ENCODE assay signal across 25 cellular contexts in genomic region chr9:91342575-91342974, GRCh38. TPM values are rescaled to one million over a fixed set of nuclear protein-coding genes. Genes with fewer than 3 reads are reported as not detected.
DNase-seq lines count a peak whose midpoint lies in the region; FAIRE-seq and TF ChIP-seq lines count a peak whose summit lies in the region.
"Had no signal": no experiment of that assay in that cellular context is flagged by ENCODE, and none has a peak within 500 bp of the region (broad histone marks: within the 10 kb centered on the region; RNA-seq: fewer than 3 reads in every experiment).

No MANE protein-coding gene starts in this region.

- no TSS peak for BruUV-seq in Calu3 (replicated peaks; lab: Mats Ljungman, UMichigan)

- H3K36me3 ChIP-seq in small intestine (ENCODE audit: control insufficient read depth in 2 of 2, insufficient read depth in 2 of 2, low read length in 2 of 2) (peaks cover 0 to 16% of the 10 kb centered on the region in 2 donors), hepatocyte (replicated peaks; ENCODE audit: insufficient read depth, low read depth) (no peaks in the 10 kb centered on the region)
- peaks cover 12% of the 10 kb centered on the region for H3K36me3 ChIP-seq in effector memory CD4-positive, alpha-beta T cell (ENCODE audit: control insufficient read depth, insufficient read depth, low read length)

- intact Hi-C loops in Calu3 (cut with micrococcal nuclease; ENCODE audit: unreplicated experiment) = no loop called here

- H3K36me3 Mint-ChIP-seq in Calu3 (ENCODE audit: insufficient read depth, unreplicated experiment) (peaks cover 8% of the 10 kb centered on the region), glutamatergic neuron (ENCODE audit: unreplicated experiment) (peaks cover 10% of the 10 kb centered on the region)

- no peak overlapping the region for H3K27ac ChIP-seq in small intestine (ENCODE audit: low read depth in 1 of 2, low read length in 1 of 2)
- no peak overlapping the region for H3K27ac ChIP-seq in effector memory CD4-positive, alpha-beta T cell (ENCODE audit: insufficient read depth, low read length, poor library complexity, severe bottlenecking)
- no peak overlapping the region for H3K27ac ChIP-seq in hepatocyte
- H3K27ac ChIP-seq: GM23248, PC-9 had no signal

- no peak for DNase-seq in Calu3
- peak; percentile 22 for DNase-seq in HT-29 (ENCODE audit: low spot score)
- peak; percentile 55 for DNase-seq in small intestine
- no peak for DNase-seq in glutamatergic neuron
- DNase-seq in effector memory CD4-positive, alpha-beta T cell = no peak
- no peak for DNase-seq in hepatocyte (ENCODE audit: low spot score)
- DNase-seq: C1 segment of cervical spinal cord; CD4-positive, alpha-beta memory T cell; COR-L47; DMS 273 treated with DMSO at 0.1 percent for 48 hours; DND-41; GM23248; H7; KBM-7; MV-4-11; NCI-H1105; NCI-H1436 treated with DMSO at 0.1 percent for 48 hours; NCI-H187 treated with DMSO at 0.1 percent for 48 hours; NCI-H524 treated with DMSO at 0.1 percent for 48 hours; NCI-H774; NK-92 treated with Interleukin-12 subunit alpha and Interleukin-12 subunit beta, amount 100 ng/mL, for 24 hours; PC-9; Right ventricle myocardium superior had no signal

- H3K4me1 ChIP-seq in small intestine (ENCODE audit: control insufficient read depth in 2 of 2, insufficient read depth in 1 of 2, low read depth in 1 of 2, low read length in 1 of 2) = no peaks in the 10 kb centered on the region
- H3K4me1 ChIP-seq in effector memory CD4-positive, alpha-beta T cell (ENCODE audit: control insufficient read depth, insufficient read depth, low read length, poor library complexity, severe bottlenecking) = no peaks in the 10 kb centered on the region
- H3K4me1 ChIP-seq in hepatocyte (ENCODE audit: insufficient read depth) = no peaks in the 10 kb centered on the region

- H2AFZ ChIP-seq in hepatocyte = no peak overlapping the region
- H2AFZ ChIP-seq: GM23248, PC-9 had no signal

- H3K4me3 ChIP-seq in small intestine (ENCODE audit: low read depth in 1 of 2, low read length in 2 of 2) = no peak overlapping the region
- H3K4me3 ChIP-seq in effector memory CD4-positive, alpha-beta T cell (ENCODE audit: insufficient read depth, low read depth, low read length, poor library complexity, severe bottlenecking) = no peak overlapping the region
- no peak overlapping the region for H3K4me3 ChIP-seq in hepatocyte
- H3K4me3 ChIP-seq: GM23248, PC-9 had no signal

- TF ChIP-seq CTCF in Calu3 (IDR thresholded peaks at IDR 0.05; ENCODE audit: unreplicated experiment) (no peak), glutamatergic neuron (IDR thresholded peaks at IDR 0.05; ENCODE audit: partially characterized antibody, unreplicated experiment) (no peak), hepatocyte (IDR thresholded peaks at IDR 0.05; ENCODE audit: poor library complexity) (no peak)

- no peaks in the 10 kb centered on the region for H3K9me2 ChIP-seq in hepatocyte (replicated peaks; ENCODE audit: insufficient read depth)

- WGBS in small intestine, 3 donors = 13 to 73% (median 35%) methylated on average over 3 of the region's 3 CpGs
- 72% methylated on average over 3 of the region's 3 CpGs for WGBS in hepatocyte (ENCODE audit: low lambda C conversion rate, missing lambda C conversion rate)

- CTCF ChIA-PET in Calu3 (lab: Charles Lee) = interaction anchor here (0.8 kb wide), 1 partner anchor 427 kb away, joined by 3 read pairs; no protein-coding TSS in a partner anchor

- no peaks in the 10 kb centered on the region for H4K20me1 ChIP-seq in hepatocyte (ENCODE audit: insufficient read depth, poor library complexity, severe bottlenecking)

- H3K27me3 Mint-ChIP-seq in Calu3 (ENCODE audit: unreplicated experiment) = no peaks in the 10 kb centered on the region
- H3K27me3 Mint-ChIP-seq in glutamatergic neuron (ENCODE audit: unreplicated experiment) = peaks cover 4% of the 10 kb centered on the region
- H3K27me3 Mint-ChIP-seq: CD4-positive, alpha-beta memory T cell had no signal

- FAIRE-seq in islet of Langerhans (lab: Jason Lieb, UNC) (peak; percentile 88), small intestine (lab: Jason Lieb, UNC) (no peak)
- FAIRE-seq: GM18507 had no signal

- H3K4me3 Mint-ChIP-seq in Calu3 (ENCODE audit: low read depth, unreplicated experiment) = peak overlapping the region; percentile 40
- no peak overlapping the region for H3K4me3 Mint-ChIP-seq in glutamatergic neuron (ENCODE audit: unreplicated experiment)
- H3K4me3 Mint-ChIP-seq: CD4-positive, alpha-beta memory T cell had no signal

- H3K79me2 ChIP-seq in hepatocyte = peaks cover 21% of the 10 kb centered on the region

- no peak overlapping the region for H3K4me2 ChIP-seq in hepatocyte
- H3K4me2 ChIP-seq: PC-9 had no signal

- H3K27me3 ChIP-seq in small intestine (ENCODE audit: control insufficient read depth in 2 of 2, insufficient read depth in 2 of 2, low read length in 2 of 2) = no peaks in the 10 kb centered on the region
- H3K27me3 ChIP-seq in effector memory CD4-positive, alpha-beta T cell (replicated peaks; ENCODE audit: control insufficient read depth, insufficient read depth, low read length, poor library complexity, severe bottlenecking) = no peaks in the 10 kb centered on the region
- no peaks in the 10 kb centered on the region for H3K27me3 ChIP-seq in hepatocyte

- H3K27ac Mint-ChIP-seq in Calu3 (ENCODE audit: unreplicated experiment) = peak overlapping the region; percentile 84
- no peak overlapping the region for H3K27ac Mint-ChIP-seq in glutamatergic neuron (ENCODE audit: unreplicated experiment)
- H3K27ac Mint-ChIP-seq: CD4-positive, alpha-beta memory T cell had no signal

- peaks cover 24% of the 10 kb centered on the region for H3K4me1 Mint-ChIP-seq in Calu3 (ENCODE audit: low read depth, unreplicated experiment)
- peaks cover 7% of the 10 kb centered on the region for H3K4me1 Mint-ChIP-seq in glutamatergic neuron (ENCODE audit: low read depth, unreplicated experiment)

- no peaks in the 10 kb centered on the region for H3K9me3 ChIP-seq in small intestine (ENCODE audit: control insufficient read depth, low read depth)
- no peaks in the 10 kb centered on the region for H3K9me3 ChIP-seq in effector memory CD4-positive, alpha-beta T cell (ENCODE audit: control insufficient read depth, low read length)
- H3K9me3 ChIP-seq in hepatocyte (ENCODE audit: low read depth) = peaks cover 4% of the 10 kb centered on the region

- H3K9me3 Mint-ChIP-seq in Calu3 (ENCODE audit: low read depth, unreplicated experiment) (no peaks in the 10 kb centered on the region), glutamatergic neuron (ENCODE audit: unreplicated experiment) (peaks cover 1% of the 10 kb centered on the region)

RNA-seq across cellular contexts. Expression of gene AUH, which starts 19.1 kb away (rescaled TPM):
- total RNA-seq in Calu3 (2022) (12.6 and 13.4 TPM in 2 replicates), glutamatergic neuron (ENCODE audit: unreplicated experiment) (28.5 TPM), hepatocyte (25.0 and 30.2 TPM in 2 replicates)
- total RNA-seq in HT-29 (2014; rRNA removed; shearing (Covaris generic)) = 28.6 TPM in 2 replicates
- polyA plus RNA-seq in small intestine (10 to 100 TPM; 16.9 to 51.4 (median 21.1) TPM), hepatocyte (19.5 and 20.3 TPM in 2 replicates)

Comparison
In these comparisons a context has a peak if more than half of its experiments do, and no peak if none do; other contexts are left out.
1. DNase-seq: peak in HT-29 (single experiment) and small intestine (single experiment); none in Calu3 (single experiment), glutamatergic neuron (single experiment), effector memory CD4-positive, alpha-beta T cell (0 of 3) and hepatocyte (single experiment).